8 cellular contexts compared by ENCODE assay signal in the genomic region with DNA sequence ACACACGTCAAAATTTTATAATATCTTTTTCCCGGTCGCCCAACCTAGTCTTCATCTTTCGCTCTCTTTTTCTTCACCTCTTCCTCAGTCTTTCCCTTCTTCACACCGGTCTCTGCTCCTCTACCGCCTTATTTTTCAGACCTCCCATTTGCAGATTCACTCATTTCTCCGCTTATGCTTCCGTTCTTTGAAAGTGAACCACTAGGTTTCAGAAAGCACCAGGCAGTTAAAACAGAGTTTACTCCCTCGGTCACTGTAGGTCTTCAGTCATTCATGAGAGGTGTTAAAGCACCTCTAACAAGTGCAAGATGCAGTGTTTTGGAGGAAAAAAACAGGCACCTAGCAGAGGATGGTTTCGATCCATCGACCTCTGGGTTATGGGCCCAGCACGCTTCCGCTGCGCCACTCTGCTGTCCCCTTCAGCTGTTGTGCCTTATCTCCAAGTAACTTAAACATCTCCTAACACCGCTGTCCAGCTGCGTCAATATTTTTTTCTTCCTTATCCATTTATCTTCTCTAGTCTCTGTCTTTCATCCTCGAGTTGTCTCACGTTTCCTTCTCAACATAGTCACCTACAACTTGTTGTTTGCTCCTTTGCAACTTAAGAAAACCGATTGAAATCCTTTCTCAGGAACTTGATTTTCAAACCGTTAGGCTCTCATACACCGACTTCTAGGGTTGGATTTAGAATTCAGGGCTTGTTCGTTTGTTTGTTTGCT.
A peak's percentile ranks its signal among the peaks of the same experiment; 100 is the strongest.
DNase-seq lines count a peak whose midpoint lies in the region; ATAC-seq and TF ChIP-seq lines count a peak whose summit lies in the region.

No MANE protein-coding gene starts in this region.

- no peaks in the 10 kb centered on the region for H3K36me3 ChIP-seq in ectodermal cell (ENCODE audit: control insufficient read depth, insufficient read depth, low read length)
- no peaks in the 10 kb centered on the region for H3K36me3 ChIP-seq in suprapubic skin

- TF ChIP-seq CTCF in suprapubic skin (IDR thresholded peaks at IDR 0.05) = no peak

- no peak overlapping the region for H3K27ac ChIP-seq in ectodermal cell (ENCODE audit: insufficient read depth, low read depth, low read length, poor library complexity, severe bottlenecking)
- H3K27ac ChIP-seq in suprapubic skin = no peak overlapping the region

- H3K4me3 ChIP-seq in ectodermal cell (ENCODE audit: insufficient read depth, low read depth, low read length) = peak overlapping the region; percentile 50
- no peak overlapping the region for H3K4me3 ChIP-seq in suprapubic skin

- peak; percentile 85 for ATAC-seq in GM21529 (IDR thresholded peaks at IDR 0.05; ENCODE audit: unreplicated experiment)

- WGBS in ectodermal cell, 2 experiments = 1% methylated on average over 22 of the region's 22 CpGs
- WGBS in suprapubic skin = 8% methylated on average over 22 of the region's 22 CpGs

- no peaks in the 10 kb centered on the region for H3K9me3 ChIP-seq in ectodermal cell (ENCODE audit: control insufficient read depth, low read length)
- no peaks in the 10 kb centered on the region for H3K9me3 ChIP-seq in suprapubic skin

- H3K27me3 ChIP-seq in ectodermal cell (ENCODE audit: control insufficient read depth, insufficient read depth, low read length, poor library complexity, severe bottlenecking) (peaks cover 39% of the 10 kb centered on the region), suprapubic skin (peaks cover 92% of the 10 kb centered on the region)

- TF ChIP-seq POLR2A in suprapubic skin (IDR thresholded peaks at IDR 0.05) = no peak

- H3K4me1 ChIP-seq in ectodermal cell (ENCODE audit: control insufficient read depth, insufficient read depth, low read length) (no peaks in the 10 kb centered on the region), suprapubic skin (peaks cover 7% of the 10 kb centered on the region)

- TF ChIP-seq EP300 in suprapubic skin (IDR thresholded peaks at IDR 0.05) = no peak

- DNase-seq in SIG-M5 treated with dmso at 0.1 percent for 504 hours (lab: John Stamatoyannopoulos, UW; ENCODE audit: unreplicated experiment) (peak; percentile 73), SIG-M5 (lab: John Stamatoyannopoulos, UW) (no peak), HPDE6-E6E7 (ENCODE audit: extremely low spot score) (peak; percentile 59), SHP77 (lab: John Stamatoyannopoulos, UW) (peak; percentile 30 to 63), retina (peak; percentile 79), suprapubic skin (ENCODE audit: low spot score in 2 of 2) (no peak)

Comparison
In these comparisons a context has a peak if more than half of its experiments do, and no peak if none do; other contexts are left out.
1. DNase-seq: peak in SIG-M5 treated with dmso at 0.1 percent for 504 hours (single experiment), HPDE6-E6E7 (single experiment), SHP77 (2 of 2) and retina (single experiment); none in SIG-M5 (single experiment) and suprapubic skin (0 of 2).